ENCODE assay signal across 8 cellular contexts in the genomic region with DNA sequence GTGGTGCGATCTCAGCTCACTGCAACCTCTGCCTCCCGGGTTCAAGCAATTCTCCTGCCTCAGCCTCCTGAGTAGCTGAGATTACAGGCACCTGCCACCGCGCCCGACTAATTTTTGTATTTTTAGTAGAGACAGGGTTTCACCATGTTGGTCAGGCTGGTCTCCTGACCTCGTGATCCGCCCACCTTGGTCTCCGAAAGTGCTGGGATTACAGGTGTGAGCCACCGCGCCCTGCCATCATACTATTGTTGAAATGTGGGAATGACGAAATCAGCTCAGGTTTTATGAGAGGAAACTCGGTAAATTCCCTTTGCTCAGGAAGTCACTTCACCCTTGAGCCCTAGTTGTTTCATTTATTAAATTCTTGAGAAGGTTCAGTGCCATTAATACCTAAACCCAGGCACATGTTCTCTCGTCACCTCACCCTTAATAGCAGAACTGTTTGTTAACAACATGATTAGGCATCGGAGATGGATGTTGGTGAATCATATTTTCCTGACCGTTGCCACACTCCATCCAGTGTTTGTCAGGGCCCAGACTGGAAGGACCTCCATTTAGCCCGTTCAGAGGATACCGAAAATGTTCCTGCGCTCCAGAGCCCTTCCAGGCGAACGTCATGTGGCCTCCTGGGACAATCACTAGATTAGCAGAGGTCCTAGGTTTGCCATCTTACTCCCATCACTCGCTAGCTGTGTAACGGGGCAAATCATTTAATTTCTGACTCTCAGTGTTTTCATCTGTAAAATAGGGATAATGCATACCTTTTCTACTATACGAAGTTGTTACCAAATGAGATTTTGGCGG. TPM values are rescaled to one million over a fixed set of nuclear protein-coding genes. Genes with fewer than 3 reads are reported as not detected.
A peak's percentile ranks its signal among the peaks of the same experiment; 100 is the strongest.
DNase-seq lines count a peak whose midpoint lies in the region; ATAC-seq and TF ChIP-seq lines count a peak whose summit lies in the region.

No MANE protein-coding gene starts in this region.

- H3K4me3 ChIP-seq in OCI-LY1 (ENCODE audit: low read depth, low read length, poor library complexity, severe bottlenecking): peak overlapping the region; percentile 18

- no peaks in the 10 kb centered on the region; the same call in 1 of the 2 replicates for H3K9me3 ChIP-seq in OCI-LY1 (ENCODE audit: low read length)

- no peaks in the 10 kb centered on the region for H3K79me2 ChIP-seq in OCI-LY1 (ENCODE audit: insufficient read depth, low read length)

- TF ChIP-seq CTCF in OCI-LY1 (IDR thresholded peaks at IDR 0.05; ENCODE audit: low read length): no peak

- no peak overlapping the region for H2AFZ ChIP-seq in OCI-LY1 (ENCODE audit: low read length)

- H3K27ac ChIP-seq in OCI-LY1 (ENCODE audit: low read depth, low read length, poor library complexity, severe bottlenecking) (peak overlapping the region; percentile 86), layer of hippocampus (ENCODE audit: low read depth, low read length) (peak overlapping the region; percentile 38)

- peak; percentile 32 for ATAC-seq in GM18499 (IDR thresholded peaks at IDR 0.05; ENCODE audit: insufficient read depth, unreplicated experiment)
- ATAC-seq in GM21528 (IDR thresholded peaks at IDR 0.05; ENCODE audit: low FRiP score, unreplicated experiment): peak; percentile 59

- H3K9me2 ChIP-seq in OCI-LY1 (ENCODE audit: low read depth, low read length): no peaks in the 10 kb centered on the region

- peaks cover 18% of the 10 kb centered on the region; the same call in 1 of the 2 replicates for H3K36me3 ChIP-seq in OCI-LY1 (ENCODE audit: insufficient read depth, low read length)

- H3K4me2 ChIP-seq in OCI-LY1 (ENCODE audit: low read length): peak overlapping the region; percentile 58

- DNase-seq in hypothalamus (lab: John Stamatoyannopoulos, UW): no peak
- no peak for DNase-seq in medulla oblongata (ENCODE audit: extremely low spot score)
- DNase-seq in SK-N-DZ (ENCODE audit: low spot score): no peak
- no peak for DNase-seq in NCI-H1930 (lab: John Stamatoyannopoulos, UW)

- peaks cover 32% of the 10 kb centered on the region for H3K4me1 ChIP-seq in OCI-LY1 (ENCODE audit: insufficient read depth, low read length, severe bottlenecking)

- H3K9ac ChIP-seq in OCI-LY1 (ENCODE audit: low read length): peak overlapping the region; percentile 17; the same call in 1 of the 2 replicates

- H3F3A ChIP-seq in OCI-LY1 (ENCODE audit: insufficient read depth, low read length): no peaks in the 10 kb centered on the region

- no peaks in the 10 kb centered on the region for H4K20me1 ChIP-seq in OCI-LY1 (ENCODE audit: insufficient read depth, low read length)

- H3K27me3 ChIP-seq in OCI-LY1 (ENCODE audit: insufficient read depth, low read length) (no peaks in the 10 kb centered on the region), layer of hippocampus (ENCODE audit: control insufficient read depth, insufficient read depth, low read length) (no peaks in the 10 kb centered on the region)

RNA-seq across cellular contexts. Expression of a gene that starts 20.0 kb away (rescaled TPM):
- 1.4 and 1.7 TPM in 2 replicates for polyA plus RNA-seq in SK-N-DZ (2014; cell fraction: cytosol; rRNA removed)
- polyA plus RNA-seq in SK-N-DZ (2014; cell fraction: nucleus; rRNA removed): 3.4 and 5.0 TPM in 2 replicates

RNA-seq across cellular contexts. Expression of a gene that starts 52.5 kb away (rescaled TPM):
- 110 and 112 TPM in 2 replicates for polyA plus RNA-seq in SK-N-DZ (2014; cell fraction: cytosol; rRNA removed)
- 64.3 and 66.7 TPM in 2 replicates for polyA plus RNA-seq in SK-N-DZ (2014; cell fraction: nucleus; rRNA removed)
